Comparison of ENCODE assay signal across 1 cellular context in genomic region chr16:85051067-85051709, GRCh38.
TF ChIP-seq lines count a peak whose summit lies in the region.

No MANE protein-coding gene starts in this region.

TF ChIP-seq in K562, 482 proteins besides CTCF, POLR2A, EP300 and RAD21 (continued from another document and continues in another):
- TF ChIP-seq ZHX1 (conservative IDR thresholded peaks at IDR 0.05; ENCODE audit: low read length), result no peak
- no peak for TF ChIP-seq ZBTB12 (CRISPR knock-in tag; IDR thresholded peaks at IDR 0.05)
- TF ChIP-seq MEF2D (tag; conservative IDR thresholded peaks at IDR 0.05; ENCODE audit: low read depth), result peak; percentile 96
- TF ChIP-seq ETV1 (tag; conservative IDR thresholded peaks at IDR 0.05; ENCODE audit: low read depth), result peak; percentile 56
- TF ChIP-seq HSF4 (CRISPR knock-in tag; IDR thresholded peaks at IDR 0.05; ENCODE audit: borderline replicate concordance), result no peak
- no peak for TF ChIP-seq PTRF (tag; IDR thresholded peaks at IDR 0.05)
- TF ChIP-seq PBX2 (CRISPR knock-in tag; IDR thresholded peaks at IDR 0.05; ENCODE audit: low read depth), result no peak
- TF ChIP-seq PBX2 (tag; conservative IDR thresholded peaks at IDR 0.05; ENCODE audit: low read depth), result peak; percentile 82
- TF ChIP-seq KDM5B (IDR thresholded peaks at IDR 0.05; ENCODE audit: insufficient replicate concordance, low read depth, low read length), result no peak
- no peak for TF ChIP-seq U2AF2 (optimal IDR thresholded peaks at IDR 0.05; ENCODE audit: low read depth, low read length)
- peak in 1 of 2 experiments; percentile 4; a peak in 1 of 4 replicates for TF ChIP-seq ARNT (IDR thresholded peaks at IDR 0.05)
- no peak for TF ChIP-seq ATF1 (CRISPR knock-in tag; IDR thresholded peaks at IDR 0.05)
- peak; percentile 8; the same call in 1 of the 2 replicates for TF ChIP-seq ATF1 (tag; IDR thresholded peaks at IDR 0.05)
- TF ChIP-seq DNMT1 (IDR thresholded peaks at IDR 0.05), result peak; percentile 91; the same call in 1 of the 2 replicates
- TF ChIP-seq E2F6 (IDR thresholded peaks at IDR 0.05; ENCODE audit: borderline replicate concordance in 1 of 2, extremely low read depth in 1 of 2, insufficient read depth in 1 of 2, insufficient read length in 1 of 2, low read depth in 1 of 2, low read length in 1 of 2, poor library complexity in 1 of 2, severe bottlenecking in 1 of 2), result peak in 1 of 2 experiments; percentile 26
- TF ChIP-seq NCOA6 (IDR thresholded peaks at IDR 0.05), result no peak
- no peak for TF ChIP-seq ID3 (CRISPR knock-in tag; IDR thresholded peaks at IDR 0.05)
- 0 out of 2 replicates have a peak, but pooled peaks have one; percentile 17 for TF ChIP-seq ID3 (tag; IDR thresholded peaks at IDR 0.05)
- 0 out of 3 replicates have a peak, but pooled peaks of 1 of the 2 experiments have one; percentile 3 for TF ChIP-seq CBX3 (IDR thresholded peaks at IDR 0.05; ENCODE audit: borderline replicate concordance in 1 of 2, low read length in 2 of 2)
- no peak for TF ChIP-seq ELK1 (CRISPR knock-in tag; IDR thresholded peaks at IDR 0.05)
- no peak for TF ChIP-seq RB1 (IDR thresholded peaks at IDR 0.05; ENCODE audit: low read depth)
- TF ChIP-seq SLC30A9 (CRISPR knock-in tag; IDR thresholded peaks at IDR 0.05), result no peak
- TF ChIP-seq ATF2 (CRISPR knock-in tag; IDR thresholded peaks at IDR 0.05), result no peak
- no peak for TF ChIP-seq ARHGAP35 (IDR thresholded peaks at IDR 0.05; ENCODE audit: partially characterized antibody)
- TF ChIP-seq ARID1B (IDR thresholded peaks at IDR 0.05), result peak; percentile 66
- 0 out of 2 replicates have a peak, but pooled peaks have one; percentile 36 for TF ChIP-seq HBP1 (CRISPR knock-in tag; IDR thresholded peaks at IDR 0.05)
- no peak for TF ChIP-seq CLOCK (CRISPR knock-in tag; IDR thresholded peaks at IDR 0.05; ENCODE audit: borderline replicate concordance)
- TF ChIP-seq HOXB6 (CRISPR knock-in tag; IDR thresholded peaks at IDR 0.05; ENCODE audit: borderline replicate concordance), result no peak
- peak; percentile 67; the same call in 1 of the 2 replicates for TF ChIP-seq HEY1 (CRISPR knock-in tag; IDR thresholded peaks at IDR 0.05; ENCODE audit: borderline replicate concordance)
- TF ChIP-seq ETV6 (IDR thresholded peaks at IDR 0.05; ENCODE audit: borderline replicate concordance in 1 of 2, low read depth in 2 of 2, low read length in 1 of 2), result peak in 1 of 2 experiments; percentile 51; a peak in 1 of 4 replicates
- no peak for TF ChIP-seq ETV6 (CRISPR knock-in tag; IDR thresholded peaks at IDR 0.05; ENCODE audit: borderline replicate concordance)
- peak; percentile 12; the same call in 1 of the 2 replicates for TF ChIP-seq GATA2 (CRISPR knock-in tag; IDR thresholded peaks at IDR 0.05)
- TF ChIP-seq IFI16 (CRISPR knock-in tag; IDR thresholded peaks at IDR 0.05), result no peak
- TF ChIP-seq TCF3 (CRISPR knock-in tag; IDR thresholded peaks at IDR 0.05), result peak; percentile 68
- TF ChIP-seq BACH1 (tag; IDR thresholded peaks at IDR 0.05), result no peak; the same call in 1 of the 2 replicates
- TF ChIP-seq ZBTB26 (CRISPR knock-in tag; IDR thresholded peaks at IDR 0.05), result no peak
- peak; percentile 75 for TF ChIP-seq ZNF589 (CRISPR knock-in tag; IDR thresholded peaks at IDR 0.05; ENCODE audit: low read depth)
- TF ChIP-seq POLR2AphosphoS5 (IDR thresholded peaks at IDR 0.05; ENCODE audit: control insufficient read depth, insufficient read depth, low read depth, low read length), result no peak
- TF ChIP-seq ZNF507 (tag; conservative IDR thresholded peaks at IDR 0.05), result no peak
- peak; percentile 86; the same call in 1 of the 2 replicates for TF ChIP-seq CEBPG (CRISPR knock-in tag; IDR thresholded peaks at IDR 0.05)
- peak in 1 of 2 experiments; percentile 60; a peak in 1 of 4 replicates for TF ChIP-seq CEBPG (tag; conservative IDR thresholded peaks at IDR 0.05 in 1 of 2, IDR thresholded peaks at IDR 0.05 in 1 of 2)
- TF ChIP-seq DPF2 (IDR thresholded peaks at IDR 0.05), result 0 out of 2 replicates have a peak, but pooled peaks have one; percentile 1
